Comparison of ENCODE assay signal across 8 cellular contexts in the genomic region with DNA sequence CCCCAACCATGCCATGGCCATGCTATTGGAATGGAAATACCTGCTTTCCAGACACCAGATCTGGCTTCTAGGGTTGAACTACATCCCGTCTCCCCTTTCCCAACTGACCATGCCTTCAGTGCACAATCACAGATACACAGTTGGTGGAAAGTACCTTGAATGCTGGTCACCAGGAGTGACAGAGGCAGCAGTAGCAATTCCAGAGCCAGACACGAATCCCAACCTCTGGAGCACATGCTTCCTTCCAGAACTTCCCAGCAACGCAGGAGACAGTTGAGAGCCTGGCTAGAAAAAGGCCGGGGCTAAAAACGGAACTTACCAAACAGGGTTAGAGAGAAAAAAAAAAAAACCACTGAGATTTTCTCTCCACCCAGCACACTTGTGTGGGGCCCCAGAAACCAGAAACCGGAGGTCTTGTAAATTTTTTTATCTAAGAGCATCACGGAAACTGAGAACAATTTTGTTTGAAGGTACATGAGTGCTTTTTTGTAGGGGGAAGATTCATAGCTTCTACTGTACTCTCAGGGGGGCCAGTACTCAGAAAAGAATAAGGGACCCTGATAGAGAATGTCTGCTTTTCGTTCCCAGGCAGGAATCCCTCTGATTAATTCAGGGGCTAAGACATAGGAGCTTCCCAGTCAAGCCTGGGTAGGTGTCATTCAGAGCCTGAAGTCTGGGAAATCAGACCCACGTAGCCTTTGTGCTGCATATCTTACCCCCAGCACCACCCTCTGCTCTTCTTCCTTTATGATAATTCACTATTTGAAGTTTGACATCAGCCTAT. TPM values are rescaled to one million over a fixed set of nuclear protein-coding genes. Genes with fewer than 3 reads are reported as not detected.
DNase-seq lines count a peak whose midpoint lies in the region; ATAC-seq lines count a peak whose summit lies in the region.

A gene with protein sequence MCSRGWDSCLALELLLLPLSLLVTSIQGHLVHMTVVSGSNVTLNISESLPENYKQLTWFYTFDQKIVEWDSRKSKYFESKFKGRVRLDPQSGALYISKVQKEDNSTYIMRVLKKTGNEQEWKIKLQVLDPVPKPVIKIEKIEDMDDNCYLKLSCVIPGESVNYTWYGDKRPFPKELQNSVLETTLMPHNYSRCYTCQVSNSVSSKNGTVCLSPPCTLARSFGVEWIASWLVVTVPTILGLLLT (minus strand): TSS at position 295 of the 784 bp plus-strand sequence. CDS start 59 bp downstream, at position 236.

- H3K9me3 Mint-ChIP-seq in activated CD4-positive, alpha-beta T cell treated with anti-CD3 and anti-CD28 coated beads, Interleukin-2, amount 10 ng/mL, durations not matched to agents 24 days and 14 days = no peaks in the 10 kb centered on the region

- peak within 1 kb of the TSS; percentile 37 to 90 for H3K4me3 ChIP-seq in mucosa of rectum (ENCODE audit: low read length in 2 of 2)

- DNase-seq in activated CD4-positive, alpha-beta T cell treated with anti-CD3 and anti-CD28 coated beads, Interleukin-2, amount 10 ng/mL, durations not matched to agents 24 days and 14 days = peak; percentile 85
- DNase-seq in DMS53 (lab: John Stamatoyannopoulos, UW) (no peak), NCI-H345 treated with DMSO at 0.1 percent for 48 hours (lab: John Stamatoyannopoulos, UW; ENCODE audit: unreplicated experiment) (no peak), cerebellum (ENCODE audit: low spot score) (no peak)

- peak within 1 kb of the TSS; percentile 42 to 88 for H3K9ac ChIP-seq in mucosa of rectum (ENCODE audit: low read depth in 1 of 2, low read length in 2 of 2)

- no peaks in the 10 kb centered on the region for H3K36me3 Mint-ChIP-seq in activated CD4-positive, alpha-beta T cell treated with anti-CD3 and anti-CD28 coated beads, Interleukin-2, amount 10 ng/mL, durations not matched to agents 24 days and 14 days (ENCODE audit: low read depth)

- no peaks in the 10 kb centered on the region for H3K27me3 Mint-ChIP-seq in activated CD4-positive, alpha-beta T cell treated with anti-CD3 and anti-CD28 coated beads, Interleukin-2, amount 10 ng/mL, durations not matched to agents 24 days and 14 days

- ATAC-seq in GM18909 (IDR thresholded peaks at IDR 0.05; ENCODE audit: poor library complexity, unreplicated experiment) (peak; percentile 37), HG03280 (IDR thresholded peaks at IDR 0.05; ENCODE audit: unreplicated experiment) (peak; percentile 33), GM21381 (IDR thresholded peaks at IDR 0.05; ENCODE audit: unreplicated experiment) (no peak)

- no peaks in the 10 kb centered on the region for H3K27me3 ChIP-seq in mucosa of rectum (ENCODE audit: control insufficient read depth in 2 of 2, insufficient read depth in 2 of 2, low read length in 2 of 2)

- peaks cover 0 to 2% of the 10 kb centered on the region in 2 donors for H3K36me3 ChIP-seq in mucosa of rectum (ENCODE audit: control insufficient read depth in 2 of 2, insufficient read depth in 2 of 2, low read length in 2 of 2)

- H3K9me3 ChIP-seq in mucosa of rectum (ENCODE audit: control insufficient read depth in 2 of 2, low read length in 2 of 2) = no peaks in the 10 kb centered on the region

- H3K4me1 Mint-ChIP-seq in activated CD4-positive, alpha-beta T cell treated with anti-CD3 and anti-CD28 coated beads, Interleukin-2, amount 10 ng/mL, durations not matched to agents 24 days and 14 days = peaks cover 26% of the 10 kb centered on the region

- intact Hi-C loops in activated CD4-positive, alpha-beta T cell treated with anti-CD3 and anti-CD28 coated beads, Interleukin-2, amount 10 ng/mL, durations not matched to agents 24 days and 14 days (cut with micrococcal nuclease) = loop anchor here (1.0 to 5.0 kb wide), 6 partner anchors 15 to 189 kb away; partner anchors contain the start of genes SLAMF1 and SLAMF6

- peak within 1 kb of the TSS; percentile 43 to 81 for H3K27ac ChIP-seq in mucosa of rectum (ENCODE audit: low read depth in 2 of 2, low read length in 2 of 2)

- peaks cover 0 to 13% of the 10 kb centered on the region in 2 donors for H3K4me1 ChIP-seq in mucosa of rectum (ENCODE audit: control insufficient read depth in 2 of 2, insufficient read depth in 2 of 2, low read length in 2 of 2)

- H3K27ac Mint-ChIP-seq in activated CD4-positive, alpha-beta T cell treated with anti-CD3 and anti-CD28 coated beads, Interleukin-2, amount 10 ng/mL, durations not matched to agents 24 days and 14 days = no peak within 1 kb of the TSS

- H3K4me3 Mint-ChIP-seq in activated CD4-positive, alpha-beta T cell treated with anti-CD3 and anti-CD28 coated beads, Interleukin-2, amount 10 ng/mL, durations not matched to agents 24 days and 14 days = no peak within 1 kb of the TSS

RNA-seq across cellular contexts. Expression of the gene that starts here (rescaled TPM):
- 206 and 208 TPM in 2 replicates for total RNA-seq in activated CD4-positive, alpha-beta T cell treated with anti-CD3 and anti-CD28 coated beads, Interleukin-2, amount 10 ng/mL, durations not matched to agents 24 days and 14 days
- 0.45 TPM for total RNA-seq in cerebellum

Comparison
In these comparisons a context has a peak if more than half of its experiments do, and no peak if none do; other contexts are left out.
1. RNA of the gene that starts here (total RNA-seq): 206 to 208 TPM in activated CD4-positive, alpha-beta T cell treated with anti-CD3 and anti-CD28 coated beads, Interleukin-2, amount 10 ng/mL, durations not matched to agents 24 days and 14 days; 0.45 TPM in cerebellum (single experiment); every median in the first group is over 100 times any median in the second.